ENCODE assay signal across 8 cellular contexts in genomic region chr6:169253745-169254238, GRCh38.
DNase-seq lines count a peak whose midpoint lies in the region; ATAC-seq and TF ChIP-seq lines count a peak whose summit lies in the region.

Gene THBS2, minus strand, starts transcription at chr6:169253846. Its CDS starts 3,062 bp downstream, at chr6:169250784.

- no peak within 1 kb of the TSS for H3K27ac Mint-ChIP-seq in stimulated activated effector memory CD8-positive, alpha-beta T cell treated with anti-CD3 and anti-CD28 coated beads, Interleukin-12 subunit alpha, Interleukin-12 subunit beta, amount 100 ng/mL, for 72 hours

- TF ChIP-seq CTCF in HEK293 (tag by site-specific recombination; IDR thresholded peaks at IDR 0.05) (no peak), GM20000 (IDR thresholded peaks at IDR 0.05; ENCODE audit: extremely low read depth, missing control alignments) (no peak)

- H3K27ac ChIP-seq in HEK293 (ENCODE audit: extremely low read depth, low read depth, low read length): no peak within 1 kb of the TSS

- POLR2A ChIA-PET in HEK293 (lab: Yijun Ruan, JAX): no interaction called here

- peak within 1 kb of the TSS; percentile 31 for H3K4me3 Mint-ChIP-seq in stimulated activated effector memory CD8-positive, alpha-beta T cell treated with anti-CD3 and anti-CD28 coated beads, Interleukin-12 subunit alpha, Interleukin-12 subunit beta, amount 100 ng/mL, for 72 hours

- no peaks in the 10 kb centered on the region for H3K9me3 ChIP-seq in HEK293 (ENCODE audit: control insufficient read depth, insufficient read depth, low read depth, low read length)

- no peaks in the 10 kb centered on the region for H3K36me3 ChIP-seq in HEK293 (ENCODE audit: control insufficient read depth in 2 of 2, insufficient read depth in 1 of 2, low read length in 2 of 2)

- no peaks in the 10 kb centered on the region for H3K4me1 ChIP-seq in HEK293 (ENCODE audit: control insufficient read depth, insufficient read depth, low read length)

- H3K36me3 Mint-ChIP-seq in stimulated activated effector memory CD8-positive, alpha-beta T cell treated with anti-CD3 and anti-CD28 coated beads, Interleukin-12 subunit alpha, Interleukin-12 subunit beta, amount 100 ng/mL, for 72 hours: no peaks in the 10 kb centered on the region

- no peak within 1 kb of the TSS; the same call in 1 of the 2 replicates for H3K4me3 ChIP-seq in HEK293 (ENCODE audit: low read depth, low read length)

- H3K4me1 Mint-ChIP-seq in stimulated activated effector memory CD8-positive, alpha-beta T cell treated with anti-CD3 and anti-CD28 coated beads, Interleukin-12 subunit alpha, Interleukin-12 subunit beta, amount 100 ng/mL, for 72 hours: peaks cover 25% of the 10 kb centered on the region

- ATAC-seq in stimulated activated effector memory CD8-positive, alpha-beta T cell treated with anti-CD3 and anti-CD28 coated beads, Interleukin-12 subunit alpha, Interleukin-12 subunit beta, amount 100 ng/mL, for 72 hours: no peak

- H3K9me3 Mint-ChIP-seq in stimulated activated effector memory CD8-positive, alpha-beta T cell treated with anti-CD3 and anti-CD28 coated beads, Interleukin-12 subunit alpha, Interleukin-12 subunit beta, amount 100 ng/mL, for 72 hours: no peaks in the 10 kb centered on the region

- peak; percentile 28 for DNase-seq in cerebellar cortex (ENCODE audit: low spot score)
- peak; percentile 63 for DNase-seq in kidney tubule cell (ENCODE audit: low spot score)
- no peak for DNase-seq in stimulated activated effector memory CD8-positive, alpha-beta T cell treated with anti-CD3 and anti-CD28 coated beads, Interleukin-12 subunit alpha, Interleukin-12 subunit beta, amount 100 ng/mL, for 72 hours (ENCODE audit: low spot score in 2 of 2)
- no peak for DNase-seq in NCI-H146 (lab: John Stamatoyannopoulos, UW)
- no peak for DNase-seq in GM20000 (ENCODE audit: low spot score)
- no peak for DNase-seq in SKM-1 (lab: John Stamatoyannopoulos, UW; ENCODE audit: unreplicated experiment)
- no peak for DNase-seq in activated CD8-positive, alpha-beta memory T cell treated with anti-CD3 and anti-CD28 coated beads, Interleukin-2, amount 50 U/mL, for 4 hours

- CTCF ChIA-PET in HEK293 (lab: Yijun Ruan, JAX): no interaction called here

TF ChIP-seq in HEK293, 187 proteins besides CTCF, POLR2A, EP300 and RAD21:
- TF ChIP-seq ZNF639 (tag by site-specific recombination; IDR thresholded peaks at IDR 0.05) (no peak), ZNF114 (tag by site-specific recombination; IDR thresholded peaks at IDR 0.05) (no peak)
- TF ChIP-seq, protein P1, sequence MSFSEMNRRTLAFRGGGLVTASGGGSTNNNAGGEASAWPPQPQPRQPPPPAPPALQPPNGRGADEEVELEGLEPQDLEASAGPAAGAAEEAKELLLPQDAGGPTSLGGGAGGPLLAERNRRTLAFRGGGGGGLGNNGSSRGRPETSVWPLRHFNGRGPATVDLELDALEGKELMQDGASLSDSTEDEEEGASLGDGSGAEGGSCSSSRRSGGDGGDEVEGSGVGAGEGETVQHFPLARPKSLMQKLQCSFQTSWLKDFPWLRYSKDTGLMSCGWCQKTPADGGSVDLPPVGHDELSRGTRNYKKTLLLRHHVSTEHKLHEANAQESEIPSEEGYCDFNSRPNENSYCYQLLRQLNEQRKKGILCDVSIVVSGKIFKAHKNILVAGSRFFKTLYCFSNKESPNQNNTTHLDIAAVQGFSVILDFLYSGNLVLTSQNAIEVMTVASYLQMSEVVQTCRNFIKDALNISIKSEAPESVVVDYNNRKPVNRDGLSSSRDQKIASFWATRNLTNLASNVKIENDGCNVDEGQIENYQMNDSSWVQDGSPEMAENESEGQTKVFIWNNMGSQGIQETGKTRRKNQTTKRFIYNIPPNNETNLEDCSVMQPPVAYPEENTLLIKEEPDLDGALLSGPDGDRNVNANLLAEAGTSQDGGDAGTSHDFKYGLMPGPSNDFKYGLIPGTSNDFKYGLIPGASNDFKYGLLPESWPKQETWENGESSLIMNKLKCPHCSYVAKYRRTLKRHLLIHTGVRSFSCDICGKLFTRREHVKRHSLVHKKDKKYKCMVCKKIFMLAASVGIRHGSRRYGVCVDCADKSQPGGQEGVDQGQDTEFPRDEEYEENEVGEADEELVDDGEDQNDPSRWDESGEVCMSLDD (tag by site-specific recombination; IDR thresholded peaks at IDR 0.05): no peak
- TF ChIP-seq, protein P2, sequence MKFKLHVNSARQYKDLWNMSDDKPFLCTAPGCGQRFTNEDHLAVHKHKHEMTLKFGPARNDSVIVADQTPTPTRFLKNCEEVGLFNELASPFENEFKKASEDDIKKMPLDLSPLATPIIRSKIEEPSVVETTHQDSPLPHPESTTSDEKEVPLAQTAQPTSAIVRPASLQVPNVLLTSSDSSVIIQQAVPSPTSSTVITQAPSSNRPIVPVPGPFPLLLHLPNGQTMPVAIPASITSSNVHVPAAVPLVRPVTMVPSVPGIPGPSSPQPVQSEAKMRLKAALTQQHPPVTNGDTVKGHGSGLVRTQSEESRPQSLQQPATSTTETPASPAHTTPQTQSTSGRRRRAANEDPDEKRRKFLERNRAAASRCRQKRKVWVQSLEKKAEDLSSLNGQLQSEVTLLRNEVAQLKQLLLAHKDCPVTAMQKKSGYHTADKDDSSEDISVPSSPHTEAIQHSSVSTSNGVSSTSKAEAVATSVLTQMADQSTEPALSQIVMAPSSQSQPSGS (tag by site-specific recombination; IDR thresholded peaks at IDR 0.05; ENCODE audit: low read depth): peak; percentile 53; the same call in 1 of the 2 replicates
- TF ChIP-seq, protein P3, sequence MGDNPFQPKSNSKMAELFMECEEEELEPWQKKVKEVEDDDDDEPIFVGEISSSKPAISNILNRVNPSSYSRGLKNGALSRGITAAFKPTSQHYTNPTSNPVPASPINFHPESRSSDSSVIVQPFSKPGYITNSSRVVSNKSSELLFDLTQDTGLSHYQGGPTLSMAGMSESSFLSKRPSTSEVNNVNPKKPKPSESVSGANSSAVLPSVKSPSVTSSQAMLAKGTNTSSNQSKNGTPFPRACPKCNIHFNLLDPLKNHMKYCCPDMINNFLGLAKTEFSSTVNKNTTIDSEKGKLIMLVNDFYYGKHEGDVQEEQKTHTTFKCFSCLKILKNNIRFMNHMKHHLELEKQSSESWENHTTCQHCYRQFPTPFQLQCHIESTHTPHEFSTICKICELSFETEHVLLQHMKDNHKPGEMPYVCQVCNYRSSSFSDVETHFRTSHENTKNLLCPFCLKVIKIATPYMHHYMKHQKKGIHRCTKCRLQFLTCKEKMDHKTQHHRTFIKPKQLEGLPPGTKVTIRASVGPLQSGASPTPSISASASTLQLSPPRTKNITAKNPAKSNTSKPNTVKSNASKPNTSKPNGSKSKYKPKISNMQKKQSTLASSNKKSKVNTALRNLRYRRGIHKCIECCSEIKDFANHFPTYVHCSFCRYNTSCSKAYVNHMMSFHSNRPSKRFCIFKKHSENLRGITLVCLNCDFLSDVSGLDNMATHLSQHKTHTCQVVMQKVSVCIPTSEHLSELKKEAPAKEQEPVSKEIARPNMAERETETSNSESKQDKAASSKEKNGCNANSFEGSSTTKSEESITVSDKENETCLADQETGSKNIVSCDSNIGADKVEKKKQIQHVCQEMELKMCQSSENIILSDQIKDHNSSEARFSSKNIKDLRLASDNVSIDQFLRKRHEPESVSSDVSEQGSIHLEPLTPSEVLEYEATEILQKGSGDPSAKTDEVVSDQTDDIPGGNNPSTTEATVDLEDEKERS (tag by site-specific recombination; IDR thresholded peaks at IDR 0.05): no peak

Comparison
In these comparisons a context has a peak if more than half of its experiments do, and no peak if none do; other contexts are left out.
1. DNase-seq: peak in cerebellar cortex (single experiment) and kidney tubule cell (single experiment); none in stimulated activated effector memory CD8-positive, alpha-beta T cell treated with anti-CD3 and anti-CD28 coated beads, Interleukin-12 subunit alpha, Interleukin-12 subunit beta, amount 100 ng/mL, for 72 hours (0 of 2), NCI-H146 (single experiment), GM20000 (single experiment), SKM-1 (single experiment) and activated CD8-positive, alpha-beta memory T cell treated with anti-CD3 and anti-CD28 coated beads, Interleukin-2, amount 50 U/mL, for 4 hours (single experiment).